ENCODE assay signal across 18 cellular contexts in genomic region chr10:105793071-105793470, GRCh38.
"Had no signal": no experiment of that assay in that cellular context is flagged by ENCODE, and none has a peak within 500 bp of the region (broad histone marks: within the 10 kb centered on the region; RNA-seq: fewer than 3 reads in every experiment).

No MANE protein-coding gene starts in this region.

- H3K27me3 Mint-ChIP-seq: effector memory CD8-positive, alpha-beta T cell; T-helper 17 cell had no signal

- H3K4me1 Mint-ChIP-seq: activated naive CD4-positive, alpha-beta T cell treated with anti-CD3 and anti-CD28 coated beads, Interleukin-2, amount 50 U/mL, for 24 hours; naive thymus-derived CD8-positive, alpha-beta T cell; T-helper 17 cell had no signal

- H3K36me3 Mint-ChIP-seq: activated naive CD4-positive, alpha-beta T cell treated with anti-CD3 and anti-CD28 coated beads, Interleukin-2, amount 50 U/mL, for 24 hours; naive thymus-derived CD8-positive, alpha-beta T cell had no signal

- H3K9me3 ChIP-seq: psoas muscle, sigmoid colon, spleen, upper lobe of right lung had no signal

- H3K27me3 ChIP-seq: sigmoid colon, spleen, upper lobe of right lung had no signal

- H3K4me1 ChIP-seq: psoas muscle, sigmoid colon, spleen, upper lobe of right lung had no signal

- H3K36me3 ChIP-seq: sigmoid colon, spleen, upper lobe of right lung had no signal

- H3K27ac ChIP-seq: psoas muscle, sigmoid colon, spleen, upper lobe of right lung, VCaP had no signal

- DNase-seq: activated CD4-positive, alpha-beta T cell treated with anti-CD3 and anti-CD28 coated beads, Interleukin-2, amount 50 U/mL, for 1 hour; activated CD4-positive, CD25-positive, alpha-beta regulatory T cell treated with anti-CD3 and anti-CD28 coated beads, Interleukin-2, amount 50 U/mL, for 72 hours; activated CD8-positive, alpha-beta memory T cell treated with anti-CD3 and anti-CD28 coated beads for 24 hours; activated CD8-positive, alpha-beta memory T cell treated with anti-CD3 and anti-CD28 coated beads, Interleukin-2, amount 50 U/mL, for 48 hours; activated effector memory CD4-positive, alpha-beta T cell treated with anti-CD3 and anti-CD28 coated beads, Interleukin-2, amount 50 U/mL, for 16 hours; activated T-cell treated with anti-CD3 and anti-CD28 coated beads, Interleukin-2, amount 50 U/mL, for 72 hours; effector memory CD8-positive, alpha-beta T cell; foreskin melanocyte; head of caudate nucleus; naive thymus-derived CD8-positive, alpha-beta T cell; psoas muscle; sigmoid colon; spleen; stimulated activated naive CD4-positive, alpha-beta T cell; T-helper 17 cell; upper lobe of right lung had no signal

- H3K9me3 Mint-ChIP-seq: activated naive CD4-positive, alpha-beta T cell treated with anti-CD3 and anti-CD28 coated beads, Interleukin-2, amount 50 U/mL, for 24 hours had no signal

- H3K4me3 Mint-ChIP-seq: activated naive CD4-positive, alpha-beta T cell treated with anti-CD3 and anti-CD28 coated beads, Interleukin-2, amount 50 U/mL, for 24 hours; activated T-cell treated with anti-CD3 and anti-CD28 coated beads, Interleukin-2, amount 50 U/mL, for 72 hours; effector memory CD8-positive, alpha-beta T cell; naive thymus-derived CD8-positive, alpha-beta T cell; T-helper 17 cell had no signal

- ATAC-seq: activated T-cell treated with anti-CD3 and anti-CD28 coated beads, Interleukin-2, amount 50 U/mL, for 72 hours; effector memory CD8-positive, alpha-beta T cell; naive thymus-derived CD8-positive, alpha-beta T cell; psoas muscle; T-helper 17 cell; upper lobe of right lung had no signal

- H3K4me3 ChIP-seq: psoas muscle, sigmoid colon, spleen, upper lobe of right lung had no signal

- H3K27ac Mint-ChIP-seq: activated naive CD4-positive, alpha-beta T cell treated with anti-CD3 and anti-CD28 coated beads, Interleukin-2, amount 50 U/mL, for 24 hours; activated T-cell treated with anti-CD3 and anti-CD28 coated beads, Interleukin-2, amount 50 U/mL, for 72 hours; effector memory CD8-positive, alpha-beta T cell; naive thymus-derived CD8-positive, alpha-beta T cell; T-helper 17 cell had no signal
